ENCODE assay signal across 35 cellular contexts in the genomic region with DNA sequence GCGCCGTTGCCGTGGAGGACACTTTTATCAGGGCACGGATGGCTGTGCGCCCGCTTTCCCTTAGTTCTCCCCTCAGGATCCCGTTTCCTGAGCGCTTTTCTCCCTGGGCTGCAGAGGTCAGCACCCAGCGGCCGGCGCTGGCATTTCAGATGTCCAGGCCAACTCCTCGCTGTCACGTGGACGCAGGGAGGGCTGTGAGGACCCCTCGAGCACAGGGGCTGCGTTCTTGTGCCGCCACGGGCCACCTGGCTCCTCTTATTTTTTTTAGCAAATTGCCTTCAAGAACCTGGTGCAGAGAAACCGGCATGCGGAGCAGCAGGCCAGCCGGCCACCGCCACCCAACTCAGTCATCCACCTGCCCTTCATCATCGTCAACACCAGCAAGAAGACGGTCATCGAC. TPM values are rescaled to one million over a fixed set of nuclear protein-coding genes. Genes with fewer than 3 reads are reported as not detected.
"Had no signal": no experiment of that assay in that cellular context is flagged by ENCODE, and none has a peak within 500 bp of the region (broad histone marks: within the 10 kb centered on the region; RNA-seq: fewer than 3 reads in every experiment).

No MANE protein-coding gene starts in this region.

- H3K4me3 ChIP-seq: body of pancreas, cardiac muscle cell, coronary artery, dorsolateral prefrontal cortex, gastroesophageal sphincter, right lobe of liver, stomach, tibial artery had no signal

- H3K9me3 Mint-ChIP-seq: activated CD4-positive, alpha-beta memory T cell treated with anti-CD3 and anti-CD28 coated beads, Interleukin-2, amount 10 ng/mL, durations not matched to agents 7 days and 5 days; activated CD4-positive, alpha-beta T cell treated with anti-CD3 and anti-CD28 coated beads, Interleukin-2, amount 10 ng/mL, durations not matched to agents 7 days and 5 days; activated naive CD4-positive, alpha-beta T cell treated with anti-CD3 and anti-CD28 coated beads, Interleukin-2, amount 50 U/mL, for 24 hours; activated T-cell treated with anti-CD3 and anti-CD28 coated beads, Interleukin-2, amount 50 U/mL, for 24 hours; effector memory CD8-positive, alpha-beta T cell; memory B cell; natural killer cell treated with Interleukin-12 subunit alpha and Interleukin-12 subunit beta and Interleukin-15 and Interleukin-18, amount 100 ng/mL, for 72 hours; stimulated activated memory B cell treated with anti-CD40 and anti-IgM and Interleukin-4, amounts not matched to agents 10 μg/mL and 1 μg/mL and 100 μg/mL, for 72 hours had no signal

- H3K27me3 Mint-ChIP-seq: activated CD4-positive, alpha-beta memory T cell treated with anti-CD3 and anti-CD28 coated beads, Interleukin-2, amount 10 ng/mL, durations not matched to agents 7 days and 5 days; activated CD4-positive, alpha-beta T cell treated with anti-CD3 and anti-CD28 coated beads, Interleukin-2, amount 10 ng/mL, durations not matched to agents 7 days and 5 days; activated naive CD4-positive, alpha-beta T cell treated with anti-CD3 and anti-CD28 coated beads, Interleukin-2, amount 50 U/mL, for 24 hours; activated T-cell treated with anti-CD3 and anti-CD28 coated beads, Interleukin-2, amount 50 U/mL, for 24 hours; effector memory CD8-positive, alpha-beta T cell; memory B cell; natural killer cell treated with Interleukin-12 subunit alpha and Interleukin-12 subunit beta and Interleukin-15 and Interleukin-18, amount 100 ng/mL, for 72 hours; stimulated activated memory B cell treated with anti-CD40 and anti-IgM and Interleukin-4, amounts not matched to agents 10 μg/mL and 1 μg/mL and 100 μg/mL, for 72 hours had no signal

- H3K9me3 ChIP-seq: body of pancreas, gastroesophageal sphincter, right lobe of liver, stomach, tibial artery had no signal

- H3K27ac ChIP-seq: body of pancreas, cardiac muscle cell, coronary artery, dorsolateral prefrontal cortex, gastroesophageal sphincter, right lobe of liver, stomach, tibial artery had no signal

- H3K27me3 ChIP-seq: body of pancreas, cardiac muscle cell, dorsolateral prefrontal cortex, gastroesophageal sphincter, right lobe of liver, stomach, tibial artery had no signal

- DNase-seq: activated CD4-positive, alpha-beta memory T cell treated with anti-CD3 and anti-CD28 coated beads, Interleukin-2, amount 10 ng/mL, durations not matched to agents 7 days and 5 days; activated CD4-positive, alpha-beta T cell treated with anti-CD3 and anti-CD28 coated beads for 1 hour; activated CD4-positive, alpha-beta T cell treated with anti-CD3 and anti-CD28 coated beads, Interleukin-2, amount 10 ng/mL, durations not matched to agents 7 days and 5 days; activated CD8-positive, alpha-beta memory T cell treated with anti-CD3 and anti-CD28 coated beads, Interleukin-2, amount 50 U/mL, for 48 hours; activated T-cell treated with anti-CD3 and anti-CD28 coated beads, Interleukin-2, amount 50 U/mL, for 24 hours; anterior cingulate cortex; body of pancreas; cerebellar nuclear complex; effector memory CD8-positive, alpha-beta T cell; hippocampal formation; small intestine; stimulated activated CD4-positive, alpha-beta T cell treated with anti-CD3 and anti-CD28 coated beads, Interleukin-1b, Interleukin-23, amount 100 ng/mL, for 48 hours; stimulated activated CD4-positive, alpha-beta T cell treated with anti-CD3 and anti-CD28 coated beads, Interleukin-4, amount 100 ng/mL, for 4 hours; stimulated activated CD8-positive, alpha-beta memory T cell treated with anti-CD3 and anti-CD28 coated beads, Interleukin-4, amount 100 ng/mL, for 48 hours; stomach; T-helper 2 cell; tibial artery had no signal

- ATAC-seq: body of pancreas; effector memory CD8-positive, alpha-beta T cell; gastroesophageal sphincter; SK-N-SH treated with all-trans-retinoic acid at 6 μM for 48 hours; stimulated activated memory B cell treated with anti-CD40 and anti-IgM and Interleukin-4, amounts not matched to agents 10 μg/mL and 1 μg/mL and 100 μg/mL, for 72 hours had no signal

- FAIRE-seq: small intestine had no signal

- H3K27ac Mint-ChIP-seq: activated CD4-positive, alpha-beta memory T cell treated with anti-CD3 and anti-CD28 coated beads, Interleukin-2, amount 10 ng/mL, durations not matched to agents 7 days and 5 days; activated CD4-positive, alpha-beta T cell treated with anti-CD3 and anti-CD28 coated beads, Interleukin-2, amount 10 ng/mL, durations not matched to agents 7 days and 5 days; activated naive CD4-positive, alpha-beta T cell treated with anti-CD3 and anti-CD28 coated beads, Interleukin-2, amount 50 U/mL, for 24 hours; activated T-cell treated with anti-CD3 and anti-CD28 coated beads, Interleukin-2, amount 50 U/mL, for 24 hours; effector memory CD8-positive, alpha-beta T cell; memory B cell; natural killer cell treated with Interleukin-12 subunit alpha and Interleukin-12 subunit beta and Interleukin-15 and Interleukin-18, amount 100 ng/mL, for 72 hours; stimulated activated memory B cell treated with anti-CD40 and anti-IgM and Interleukin-4, amounts not matched to agents 10 μg/mL and 1 μg/mL and 100 μg/mL, for 72 hours had no signal

- H3K4me1 Mint-ChIP-seq: memory B cell; stimulated activated memory B cell treated with anti-CD40 and anti-IgM and Interleukin-4, amounts not matched to agents 10 μg/mL and 1 μg/mL and 100 μg/mL, for 72 hours had no signal

- H3K4me3 Mint-ChIP-seq: activated CD4-positive, alpha-beta memory T cell treated with anti-CD3 and anti-CD28 coated beads, Interleukin-2, amount 10 ng/mL, durations not matched to agents 7 days and 5 days; activated CD4-positive, alpha-beta T cell treated with anti-CD3 and anti-CD28 coated beads, Interleukin-2, amount 10 ng/mL, durations not matched to agents 7 days and 5 days; activated naive CD4-positive, alpha-beta T cell treated with anti-CD3 and anti-CD28 coated beads, Interleukin-2, amount 50 U/mL, for 24 hours; activated T-cell treated with anti-CD3 and anti-CD28 coated beads, Interleukin-2, amount 50 U/mL, for 24 hours; effector memory CD8-positive, alpha-beta T cell; memory B cell; natural killer cell treated with Interleukin-12 subunit alpha and Interleukin-12 subunit beta and Interleukin-15 and Interleukin-18, amount 100 ng/mL, for 72 hours; stimulated activated memory B cell treated with anti-CD40 and anti-IgM and Interleukin-4, amounts not matched to agents 10 μg/mL and 1 μg/mL and 100 μg/mL, for 72 hours had no signal

- H3K4me1 ChIP-seq: body of pancreas, gastroesophageal sphincter, right lobe of liver, stomach, tibial artery had no signal

RNA-seq across cellular contexts. Expression of gene ATP4B, which starts 22.3 kb away (rescaled TPM):
- total RNA-seq: activated CD4-positive, alpha-beta memory T cell treated with anti-CD3 and anti-CD28 coated beads, Interleukin-2, amount 10 ng/mL, durations not matched to agents 7 days and 5 days; activated CD4-positive, alpha-beta T cell treated with anti-CD3 and anti-CD28 coated beads, Interleukin-2, amount 10 ng/mL, durations not matched to agents 7 days and 5 days; body of pancreas; cardiac muscle cell; dorsolateral prefrontal cortex; fibroblast of lung; fibroblast of villous mesenchyme; gastroesophageal sphincter; liver; natural killer cell treated with Interleukin-12 subunit alpha and Interleukin-12 subunit beta and Interleukin-15 and Interleukin-18, amount 100 ng/mL, for 72 hours; osteoblast; renal cortical epithelial cell; right lobe of liver; urinary bladder had no signal
- polyA plus RNA-seq: fibroblast of lung, liver, urinary bladder had no signal

RNA-seq across cellular contexts. Expression of gene GRK1, which starts 31.3 kb away (rescaled TPM):
- total RNA-seq: activated CD4-positive, alpha-beta memory T cell treated with anti-CD3 and anti-CD28 coated beads, Interleukin-2, amount 10 ng/mL, durations not matched to agents 7 days and 5 days; body of pancreas; fibroblast of villous mesenchyme; osteoblast; renal cortical epithelial cell; right lobe of liver; stomach had no signal
- polyA plus RNA-seq: adipose tissue, esophagus, fibroblast of lung, liver, stomach had no signal
